8 cellular contexts compared by ENCODE assay signal in the genomic region with DNA sequence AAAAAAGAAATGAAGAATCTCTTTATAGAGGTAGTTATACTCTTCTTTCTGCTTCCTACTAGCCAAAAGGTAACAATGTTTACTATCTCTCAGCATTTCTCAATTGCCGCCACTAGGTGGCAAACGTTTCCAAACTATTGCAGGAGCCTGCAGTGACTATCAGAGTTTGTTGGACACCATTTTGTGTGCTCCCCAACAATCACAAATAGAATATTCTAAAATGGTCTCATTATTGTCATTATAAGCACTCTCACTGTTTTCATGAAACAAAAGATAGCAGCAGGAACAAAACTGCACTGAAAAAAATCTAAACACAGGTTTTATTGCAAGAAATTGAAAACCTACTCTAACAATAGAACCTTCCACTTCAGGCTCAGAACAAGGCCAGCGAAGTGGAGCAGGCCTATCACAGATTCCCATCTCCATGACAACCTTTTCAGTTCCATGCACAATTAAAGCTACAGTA.
DNase-seq lines count a peak whose midpoint lies in the region; ATAC-seq and TF ChIP-seq lines count a peak whose summit lies in the region.

No MANE protein-coding gene starts in this region.

- POLR2A ChIA-PET in BJ (lab: Charles Lee) = no interaction called here

- no peaks in the 10 kb centered on the region for H3K36me3 ChIP-seq in BJ (ENCODE audit: control insufficient read depth, insufficient read depth, low read length)

- CTCF ChIA-PET in BJ (lab: Yijun Ruan, JAX) = interaction anchor here (0.6 to 6.1 kb wide), 22 partner anchors 8 to 526 kb away, joined by 3 to 58 read pairs (median 4); a partner anchor contains a TSS

- no peaks in the 10 kb centered on the region for H3K27me3 ChIP-seq in BJ (ENCODE audit: control insufficient read depth, insufficient read depth, low read length)

- H3K4me3 ChIP-seq in BJ (ENCODE audit: low read depth, low read length) = no peak overlapping the region

- TF ChIP-seq CTCF in BJ (IDR thresholded peaks at IDR 0.05; ENCODE audit: insufficient read depth, low read depth, low read length) = peak; percentile 71

- peak; percentile 99 for ATAC-seq in HG03280 (IDR thresholded peaks at IDR 0.05; ENCODE audit: unreplicated experiment)
- peak; percentile 100 for ATAC-seq in left lobe of liver

- DNase-seq in BJ (ENCODE audit: low read depth) = peak; percentile 13
- peak; percentile 5 for DNase-seq in GM19238 (ENCODE audit: insufficient read length, low spot score)
- peak; percentile 84 for DNase-seq in NCI-H2227 (lab: John Stamatoyannopoulos, UW; ENCODE audit: unreplicated experiment)
- DNase-seq in activated CD4-positive, CD25-positive, alpha-beta regulatory T cell (lab: John Stamatoyannopoulos, UW) = peak; percentile 2 to 23 (median 6)
- DNase-seq in cerebellum (ENCODE audit: low spot score) = peak; percentile 49
- DNase-seq in left lobe of liver (ENCODE audit: low spot score) = peak; percentile 72
- peak; percentile 45 to 48 for DNase-seq in stimulated activated CD4-positive, alpha-beta T cell treated with anti-CD3 and anti-CD28 coated beads, Interleukin-4, amount 100 ng/mL, for 4 hours

Comparison
In these comparisons a context has a peak if more than half of its experiments do, and no peak if none do; other contexts are left out.
1. DNase-seq: peak in every context shown above with its lines; median percentile 84 in NCI-H2227; 72 in left lobe of liver; 49 in cerebellum; 46 in stimulated activated CD4-positive, alpha-beta T cell treated with anti-CD3 and anti-CD28 coated beads, Interleukin-4, amount 100 ng/mL, for 4 hours; 13 in BJ; 6 in activated CD4-positive, CD25-positive, alpha-beta regulatory T cell; 5 in GM19238.